In genomic region chr18:49690307-49690706, GRCh38 we compare ENCODE assay signal across 13 cellular contexts.
DNase-seq lines count a peak whose midpoint lies in the region; ATAC-seq, FAIRE-seq and TF ChIP-seq lines count a peak whose summit lies in the region.
"Had no signal": no experiment of that assay in that cellular context is flagged by ENCODE, and none has a peak within 500 bp of the region (broad histone marks: within the 10 kb centered on the region; RNA-seq: fewer than 3 reads in every experiment).

No MANE protein-coding gene starts in this region.

- no peak overlapping the region for H3K27ac Mint-ChIP-seq in CD8-positive, alpha-beta T cell

- intact Hi-C loops in CD8-positive, alpha-beta T cell (cut with DNase I, micrococcal nuclease) = no loop called here
- intact Hi-C loops in K562 (cut with micrococcal nuclease) (no loop called here), left lung (cut with DNase I) (no loop called here)

- no TSS peak for BruUV-seq in K562 (replicated peaks; lab: Mats Ljungman, UMichigan)

- no peak for FAIRE-seq in HTR-8/SVneo (lab: Jason Lieb, UNC)
- FAIRE-seq in K562 (lab: Jason Lieb, UNC) = no peak
- FAIRE-seq: TTC549 had no signal

- TF ChIP-seq CTCF in CD8-positive, alpha-beta T cell (IDR thresholded peaks at IDR 0.05) = no peak
- TF ChIP-seq CTCF in K562 (IDR thresholded peaks at IDR 0.05 in 2 of 3, conservative IDR thresholded peaks at IDR 0.05 in 1 of 3; ENCODE audit: insufficient read depth in 2 of 3, low read depth in 1 of 3, low read length in 3 of 3) (no peak), left lung (IDR thresholded peaks at IDR 0.05) (no peak)

- no peaks in the 10 kb centered on the region for H3K4me1 ChIP-seq in CD8-positive, alpha-beta T cell (ENCODE audit: insufficient read depth, low read length)
- H3K4me1 ChIP-seq in K562 (replicated peaks in 1 of 2; ENCODE audit: control insufficient read depth in 2 of 2, insufficient read depth in 2 of 2, low read length in 2 of 2) = no peaks in the 10 kb centered on the region; a peak in 2 of 5 replicates
- no peaks in the 10 kb centered on the region for H3K4me1 ChIP-seq in left lung

- POLR2A ChIA-PET in CD8-positive, alpha-beta T cell (lab: Charles Lee) = no interaction called here
- POLR2A ChIA-PET in K562 (lab: Yijun Ruan, JAX) = no interaction called here

- H3K79me2 ChIP-seq in K562 (ENCODE audit: control insufficient read depth, insufficient read depth, low read length) = no peaks in the 10 kb centered on the region

- no peak overlapping the region for H3K4me2 ChIP-seq in K562 (ENCODE audit: insufficient read depth, low read length)

- H3K36me3 Mint-ChIP-seq in CD8-positive, alpha-beta T cell = no peaks in the 10 kb centered on the region

- H3K27me3 Mint-ChIP-seq in CD8-positive, alpha-beta T cell (ENCODE audit: low read depth) = peaks cover 3% of the 10 kb centered on the region

- 0% methylated on average over 3 of the region's 3 CpGs for WGBS in K562 (ENCODE audit: insufficient coverage, low coverage, missing lambda C conversion rate)

- no peak for DNase-seq in CD8-positive, alpha-beta T cell
- DNase-seq in HTR-8/SVneo (ENCODE audit: insufficient read length, low spot score) (peak; percentile 33), K562 (ENCODE audit: extremely low read depth in 1 of 4, low spot score in 3 of 4) (no peak), left lung (no peak), MG63 (no peak), DMS53 (lab: John Stamatoyannopoulos, UW) (no peak), cortex of kidney (lab: John Stamatoyannopoulos, UW) (no peak)
- DNase-seq in activated CD4-positive, alpha-beta T cell treated with anti-CD3 and anti-CD28 coated beads for 48 hours = no peak
- DNase-seq: activated gamma-delta T cell, NCI-H524, right lobe of liver had no signal

- no peak overlapping the region for H3K4me3 Mint-ChIP-seq in CD8-positive, alpha-beta T cell

- peak; percentile 61 for ATAC-seq in CD8-positive, alpha-beta T cell
- ATAC-seq in K562 = no peak
- peak; percentile 38 for ATAC-seq in left lung

- TF ChIP-seq RAD21 in K562 (CRISPR knock-in tag; conservative IDR thresholded peaks at IDR 0.05 in 1 of 2, IDR thresholded peaks at IDR 0.05 in 1 of 2) = no peak

- no peak overlapping the region for H3K27ac ChIP-seq in CD8-positive, alpha-beta T cell (ENCODE audit: low read depth, low read length)
- no peak overlapping the region for H3K27ac ChIP-seq in K562 (ENCODE audit: extremely low read depth, low read depth, low read length)
- H3K27ac ChIP-seq in left lung = peak overlapping the region in 1 of 2 donors; percentile 0
- H3K27ac ChIP-seq: esophagus muscularis mucosa, right lobe of liver had no signal

- H3K9me1 ChIP-seq in K562 (ENCODE audit: control insufficient read depth, insufficient read depth, low read length) = no peaks in the 10 kb centered on the region

- TF ChIP-seq EP300 in K562 (IDR thresholded peaks at IDR 0.05; ENCODE audit: low read length) = no peak

- H3K36me3 ChIP-seq in CD8-positive, alpha-beta T cell (ENCODE audit: insufficient read depth, low read length) = no peaks in the 10 kb centered on the region
- H3K36me3 ChIP-seq in K562 (ENCODE audit: control insufficient read depth, insufficient read depth, low read length) (no peaks in the 10 kb centered on the region), left lung (no peaks in the 10 kb centered on the region), MG63 (no peaks in the 10 kb centered on the region)
- H3K36me3 ChIP-seq: esophagus muscularis mucosa, right lobe of liver had no signal

- H3K4me1 Mint-ChIP-seq in CD8-positive, alpha-beta T cell (ENCODE audit: low read depth) = peaks cover 13% of the 10 kb centered on the region

- in situ Hi-C loops in K562 (cut with MboI) = no loop called here

- CTCF ChIA-PET in CD8-positive, alpha-beta T cell (lab: Charles Lee) = interaction anchor here (1.2 kb wide), 1 partner anchor 170 kb away, joined by 3 read pairs; no protein-coding TSS in a partner anchor
- CTCF ChIA-PET in K562 (lab: Yijun Ruan, JAX; ENCODE audit: low intra/inter-chr PET ratio) = no interaction called here

- no peaks in the 10 kb centered on the region for H3K27me3 ChIP-seq in CD8-positive, alpha-beta T cell (ENCODE audit: insufficient read depth, low read length)
- H3K27me3 ChIP-seq in K562 (ENCODE audit: control insufficient read depth in 2 of 2, insufficient read depth in 2 of 2, low read length in 2 of 2) = peaks cover 0 to 8% of the 10 kb centered on the region in 2 experiments; a peak in 3 of 5 replicates
- no peaks in the 10 kb centered on the region for H3K27me3 ChIP-seq in left lung
- H3K27me3 ChIP-seq in MG63 = no peaks in the 10 kb centered on the region
- H3K27me3 ChIP-seq: esophagus muscularis mucosa, right lobe of liver had no signal

- no peak overlapping the region for H3K9ac ChIP-seq in K562 (ENCODE audit: insufficient read depth in 1 of 2, low read depth in 2 of 2, low read length in 2 of 2)

- H2AFZ ChIP-seq in K562 (ENCODE audit: low read depth, low read length) = no peak overlapping the region

- no peaks in the 10 kb centered on the region for H3K9me3 Mint-ChIP-seq in CD8-positive, alpha-beta T cell

- TF ChIP-seq POLR2A in K562 (conservative IDR thresholded peaks at IDR 0.05) = no peak

- H3K9me3 ChIP-seq in CD8-positive, alpha-beta T cell (ENCODE audit: low read length) = no peaks in the 10 kb centered on the region
- H3K9me3 ChIP-seq in K562 (replicated peaks; ENCODE audit: control insufficient read depth, insufficient read depth, low read depth, low read length) = no peaks in the 10 kb centered on the region
- no peaks in the 10 kb centered on the region for H3K9me3 ChIP-seq in left lung
- H3K9me3 ChIP-seq in MG63 = peaks cover 3% of the 10 kb centered on the region; the same call in 1 of the 2 replicates
- H3K9me3 ChIP-seq: esophagus muscularis mucosa, right lobe of liver had no signal

- H4K20me1 ChIP-seq in K562 (replicated peaks; ENCODE audit: control insufficient read depth, insufficient read depth, low read length) = no peaks in the 10 kb centered on the region

- no peak overlapping the region for H3K4me3 ChIP-seq in CD8-positive, alpha-beta T cell (ENCODE audit: low read depth, low read length)
- H3K4me3 ChIP-seq in K562 (no peak overlapping the region), left lung (no peak overlapping the region), MG63 (no peak overlapping the region)
- H3K4me3 ChIP-seq: esophagus muscularis mucosa, right lobe of liver had no signal

TF ChIP-seq in K562, 482 proteins besides CTCF, POLR2A, EP300 and RAD21:
- TF ChIP-seq MED1 (CRISPR knock-in tag; IDR thresholded peaks at IDR 0.05; ENCODE audit: borderline replicate concordance) (no peak), CEBPG (CRISPR knock-in tag; IDR thresholded peaks at IDR 0.05) (no peak), CEBPG (tag; conservative IDR thresholded peaks at IDR 0.05 in 1 of 2, IDR thresholded peaks at IDR 0.05 in 1 of 2) (peak; percentile 87 to 93), E2F6 (IDR thresholded peaks at IDR 0.05; ENCODE audit: borderline replicate concordance in 1 of 2, extremely low read depth in 1 of 2, insufficient read depth in 1 of 2, insufficient read length in 1 of 2, low read depth in 1 of 2, low read length in 1 of 2, poor library complexity in 1 of 2, severe bottlenecking in 1 of 2) (no peak), FOSL1 (tag; conservative IDR thresholded peaks at IDR 0.05) (0 out of 2 replicates have a peak, but pooled peaks have one; percentile 24), ATF3 (IDR thresholded peaks at IDR 0.05) (peak; percentile 29; the same call in 1 of the 2 replicates), ATF3 (CRISPR knock-in tag; conservative IDR thresholded peaks at IDR 0.05) (no peak), CEBPB (tag; IDR thresholded peaks at IDR 0.05) (peak; percentile 64)
- TF ChIP-seq, protein P1, sequence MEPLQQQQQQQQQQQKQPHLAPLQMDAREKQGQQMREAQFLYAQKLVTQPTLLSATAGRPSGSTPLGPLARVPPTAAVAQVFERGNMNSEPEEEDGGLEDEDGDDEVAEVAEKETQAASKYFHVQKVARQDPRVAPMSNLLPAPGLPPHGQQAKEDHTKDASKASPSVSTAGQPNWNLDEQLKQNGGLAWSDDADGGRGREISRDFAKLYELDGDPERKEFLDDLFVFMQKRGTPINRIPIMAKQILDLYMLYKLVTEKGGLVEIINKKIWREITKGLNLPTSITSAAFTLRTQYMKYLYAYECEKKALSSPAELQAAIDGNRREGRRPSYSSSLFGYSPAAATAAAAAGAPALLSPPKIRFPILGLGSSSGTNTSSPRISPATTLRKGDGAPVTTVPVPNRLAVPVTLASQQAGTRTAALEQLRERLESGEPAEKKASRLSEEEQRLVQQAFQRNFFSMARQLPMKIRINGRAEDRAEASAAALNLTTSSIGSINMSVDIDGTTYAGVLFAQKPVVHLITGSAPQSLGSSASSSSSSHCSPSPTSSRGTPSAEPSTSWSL (CRISPR knock-in tag; IDR thresholded peaks at IDR 0.05; ENCODE audit: borderline replicate concordance) = no peak
TF ChIP-seq in K562: peak in this region for 4.
